In genomic region chr3:116927918-116928317, GRCh38 we compare ENCODE assay signal across 22 cellular contexts.
DNase-seq lines count a peak whose midpoint lies in the region; ATAC-seq and TF ChIP-seq lines count a peak whose summit lies in the region.
"Had no signal": no experiment of that assay in that cellular context is flagged by ENCODE, and none has a peak within 500 bp of the region (broad histone marks: within the 10 kb centered on the region; RNA-seq: fewer than 3 reads in every experiment).

No MANE protein-coding gene starts in this region.

- TF ChIP-seq CTCF in GM23338 (conservative IDR thresholded peaks at IDR 0.05; ENCODE audit: low read depth in 2 of 2): no peak
- TF ChIP-seq CTCF in endodermal cell (conservative IDR thresholded peaks at IDR 0.05): no peak
- no peak for TF ChIP-seq CTCF in GM10266 (IDR thresholded peaks at IDR 0.05; ENCODE audit: control insufficient read depth, insufficient read depth, low read depth, missing control alignments)

- H3K9me2 ChIP-seq in GM23338 (ENCODE audit: insufficient read depth): peaks cover 3% of the 10 kb centered on the region; the same call in 1 of the 2 replicates

- no peak overlapping the region for H4K91ac ChIP-seq in mesenchymal stem cell (ENCODE audit: low read length)

- H3K4me3 ChIP-seq in GM23338 (no peak overlapping the region), endodermal cell (ENCODE audit: low read length) (no peak overlapping the region), mesenchymal stem cell (ENCODE audit: insufficient read depth in 1 of 2, low read depth in 1 of 2, low read length in 2 of 2) (no peak overlapping the region)
- H3K4me3 ChIP-seq: A549; BLaER1 treated with 17β-estradiol and CSF1 and Interleukin-3, amounts not matched to agents 10 nM and 100 nM; GM23248; HAP-1 had no signal

- H3K9me3 ChIP-seq in endodermal cell (ENCODE audit: control insufficient read depth, low read length) (peaks cover 7% of the 10 kb centered on the region), mesenchymal stem cell (ENCODE audit: control insufficient read depth, low read length) (no peaks in the 10 kb centered on the region)
- H3K9me3 ChIP-seq: A549, BE2C, HAP-1 had no signal

- H3K4me1 Mint-ChIP-seq in GM23338 (peaks cover 2% of the 10 kb centered on the region; the same call in 2 of the 3 replicates), endodermal cell (peaks cover 13% of the 10 kb centered on the region)
- H3K4me1 Mint-ChIP-seq: CD14-positive monocyte; CD8-positive, alpha-beta memory T cell had no signal

- no peaks in the 10 kb centered on the region for H3K27me3 Mint-ChIP-seq in GM23338 (ENCODE audit: insufficient read depth, low read depth, poor library complexity)
- no peaks in the 10 kb centered on the region for H3K27me3 Mint-ChIP-seq in endodermal cell (ENCODE audit: insufficient read depth)
- H3K27me3 Mint-ChIP-seq: CD4-positive, alpha-beta T cell; CD8-positive, alpha-beta memory T cell had no signal

- 59 to 85% methylated on average over 4 of the region's 4 CpGs for WGBS in endodermal cell (ENCODE audit: insufficient coverage in 1 of 2, insufficient read length in 1 of 2), 2 experiments
- WGBS in mesenchymal stem cell: 100% methylated on average over 4 of the region's 4 CpGs

- peak overlapping the region in 1 of 2 experiments; percentile 52 for H3K18ac ChIP-seq in mesenchymal stem cell (ENCODE audit: low read depth in 1 of 2, low read length in 2 of 2)

- H3K27me3 ChIP-seq in GM23338 (ENCODE audit: insufficient read depth) (no peaks in the 10 kb centered on the region), endodermal cell (ENCODE audit: control insufficient read depth, insufficient read depth, low read length, poor library complexity, severe bottlenecking) (no peaks in the 10 kb centered on the region), mesenchymal stem cell (ENCODE audit: control insufficient read depth in 1 of 2, insufficient read depth in 1 of 2, low read length in 2 of 2) (no peaks in the 10 kb centered on the region)
- H3K27me3 ChIP-seq: BE2C; BLaER1 treated with 17β-estradiol and CSF1 and Interleukin-3, amounts not matched to agents 10 nM and 100 nM had no signal

- H2AK5ac ChIP-seq in mesenchymal stem cell (ENCODE audit: low read length, severe bottlenecking): no peak overlapping the region

- no peaks in the 10 kb centered on the region for H3K79me1 ChIP-seq in mesenchymal stem cell (replicated peaks; ENCODE audit: low read length, poor library complexity, severe bottlenecking)

- no peak overlapping the region for H4K8ac ChIP-seq in mesenchymal stem cell (ENCODE audit: low read length)

- H2BK5ac ChIP-seq in mesenchymal stem cell (ENCODE audit: low read depth, low read length, poor library complexity, severe bottlenecking): no peak overlapping the region

- no peak overlapping the region for H3K4me3 Mint-ChIP-seq in GM23338
- no peak overlapping the region for H3K4me3 Mint-ChIP-seq in endodermal cell
- H3K4me3 Mint-ChIP-seq: CD14-positive monocyte; CD4-positive, alpha-beta T cell; CD8-positive, alpha-beta memory T cell; HFFc6 had no signal

- no peak overlapping the region for H3K9ac ChIP-seq in endodermal cell (ENCODE audit: extremely low read depth, low read length, poor library complexity, severe bottlenecking)
- H3K9ac ChIP-seq in mesenchymal stem cell (ENCODE audit: low read length): no peak overlapping the region
- H3K9ac ChIP-seq: BLaER1 treated with 17β-estradiol and CSF1 and Interleukin-3, amounts not matched to agents 10 nM and 100 nM; GM23248 had no signal

- no peak overlapping the region for H3K27ac ChIP-seq in GM23338 (ENCODE audit: low read depth)
- no peak overlapping the region for H3K27ac ChIP-seq in endodermal cell (ENCODE audit: low read depth, low read length)
- no peak overlapping the region for H3K27ac ChIP-seq in mesenchymal stem cell (ENCODE audit: low read length, poor library complexity, severe bottlenecking)
- H3K27ac ChIP-seq: A549; BLaER1 treated with 17β-estradiol and CSF1 and Interleukin-3, amounts not matched to agents 10 nM and 100 nM; GM23248 had no signal

- H3K23ac ChIP-seq in mesenchymal stem cell (ENCODE audit: low read length in 2 of 2): no peak overlapping the region

- DNase-seq in GM23338 (ENCODE audit: low spot score): peak; percentile 20
- DNase-seq in endodermal cell: peak; percentile 60
- DNase-seq in mesenchymal stem cell: no peak
- no peak for DNase-seq in KG1 (lab: John Stamatoyannopoulos, UW)
- DNase-seq in GM10266 (ENCODE audit: extremely low spot score): no peak
- DNase-seq: 8988T; ACHN; AML-193; BE2C; CD4-positive, alpha-beta T cell; CD8-positive, alpha-beta memory T cell; DMS 273 treated with DMSO at 0.1 percent for 48 hours; DMS79; EL; GF-D8; GM23248; HFFc6 had no signal

- H2AFZ ChIP-seq in GM23338 (no peak overlapping the region), mesenchymal stem cell (ENCODE audit: low read depth, low read length) (no peak overlapping the region)
- H2AFZ ChIP-seq: GM23248 had no signal

- H4K20me1 ChIP-seq in GM23338 (replicated peaks; ENCODE audit: insufficient read depth): no peaks in the 10 kb centered on the region
- H4K20me1 ChIP-seq: BLaER1 treated with 17β-estradiol and CSF1 and Interleukin-3, amounts not matched to agents 10 nM and 100 nM had no signal

- H3K36me3 Mint-ChIP-seq in GM23338 (ENCODE audit: low read depth) (peaks cover 10% of the 10 kb centered on the region; the same call in 1 of the 3 replicates), endodermal cell (ENCODE audit: low read depth) (no peaks in the 10 kb centered on the region)
- H3K36me3 Mint-ChIP-seq: CD14-positive monocyte; CD8-positive, alpha-beta memory T cell had no signal

- H3K14ac ChIP-seq in mesenchymal stem cell (ENCODE audit: low read length in 2 of 2): no peak overlapping the region

- no peaks in the 10 kb centered on the region for H3K79me2 ChIP-seq in GM23338 (replicated peaks; ENCODE audit: insufficient read depth)

- H3K4me2 ChIP-seq in GM23338: no peak overlapping the region
- no peak overlapping the region for H3K4me2 ChIP-seq in mesenchymal stem cell (ENCODE audit: low read length, poor library complexity, severe bottlenecking)
- H3K4me2 ChIP-seq: A549; BLaER1 treated with 17β-estradiol and CSF1 and Interleukin-3, amounts not matched to agents 10 nM and 100 nM had no signal

- H3K9me3 Mint-ChIP-seq in GM23338 (peaks cover 29% of the 10 kb centered on the region), endodermal cell (peaks cover 27% of the 10 kb centered on the region)

- no peak overlapping the region for H2BK120ac ChIP-seq in mesenchymal stem cell (ENCODE audit: low read depth, low read length)

- H3K36me3 ChIP-seq in GM23338 (ENCODE audit: insufficient read depth) (no peaks in the 10 kb centered on the region), endodermal cell (ENCODE audit: control insufficient read depth, insufficient read depth, low read length) (no peaks in the 10 kb centered on the region), mesenchymal stem cell (ENCODE audit: control insufficient read depth in 1 of 2, insufficient read depth in 2 of 2, low read depth in 1 of 2, low read length in 2 of 2) (peaks cover 0 to 2% of the 10 kb centered on the region in 2 experiments)
- H3K36me3 ChIP-seq: BE2C; BLaER1 treated with 17β-estradiol and CSF1 and Interleukin-3, amounts not matched to agents 10 nM and 100 nM; HAP-1 had no signal

- peak overlapping the region; percentile 54 for H2BK15ac ChIP-seq in mesenchymal stem cell (ENCODE audit: low read depth, poor library complexity, severe bottlenecking)

- no peaks in the 10 kb centered on the region for H3F3A ChIP-seq in GM23338 (replicated peaks; ENCODE audit: low read depth)

- H3K27ac Mint-ChIP-seq in GM23338: no peak overlapping the region
- H3K27ac Mint-ChIP-seq in endodermal cell: no peak overlapping the region
- H3K27ac Mint-ChIP-seq: CD14-positive monocyte; CD4-positive, alpha-beta T cell; CD8-positive, alpha-beta memory T cell; HFFc6 had no signal

- H3K4ac ChIP-seq in mesenchymal stem cell (ENCODE audit: low read depth in 1 of 2, low read length in 2 of 2): peak overlapping the region in 1 of 2 experiments; percentile 15

- peak overlapping the region in 1 of 2 experiments; percentile 39 for H2BK12ac ChIP-seq in mesenchymal stem cell (ENCODE audit: low read length in 2 of 2)

- H3K4me1 ChIP-seq in GM23338 (ENCODE audit: insufficient read depth) (no peaks in the 10 kb centered on the region), endodermal cell (ENCODE audit: control insufficient read depth, insufficient read depth, low read length) (peaks cover 8% of the 10 kb centered on the region), mesenchymal stem cell (ENCODE audit: control insufficient read depth, insufficient read depth, low read depth, low read length) (peaks cover 1% of the 10 kb centered on the region)
- H3K4me1 ChIP-seq: A549, HAP-1 had no signal

- ATAC-seq in GM23338: no peak
- ATAC-seq in HG02588 (IDR thresholded peaks at IDR 0.05; ENCODE audit: unreplicated experiment): no peak
- ATAC-seq: A549 had no signal

TF ChIP-seq in GM23338, 12 proteins besides CTCF, POLR2A, EP300 and RAD21 (continues in another document):
- no peak for TF ChIP-seq ZNF114 (CRISPR knock-in tag; IDR thresholded peaks at IDR 0.05)
- no peak for TF ChIP-seq NANOG (IDR thresholded peaks at IDR 0.05; ENCODE audit: borderline replicate concordance)
- TF ChIP-seq ETS1 (IDR thresholded peaks at IDR 0.05): no peak
- TF ChIP-seq ZNF331 (CRISPR knock-in tag; IDR thresholded peaks at IDR 0.05; ENCODE audit: low read depth): no peak
- no peak for TF ChIP-seq CREB1 (CRISPR knock-in tag; IDR thresholded peaks at IDR 0.05; ENCODE audit: low read depth)
- TF ChIP-seq POLR2AphosphoS5 (IDR thresholded peaks at IDR 0.05; ENCODE audit: low read depth): no peak
- TF ChIP-seq JUNB (IDR thresholded peaks at IDR 0.05; ENCODE audit: unreplicated experiment): no peak

Comparison
In these comparisons a context has a peak if more than half of its experiments do, and no peak if none do; other contexts are left out.
1. DNase-seq: peak in GM23338 (single experiment) and endodermal cell (single experiment); none in mesenchymal stem cell (single experiment), KG1 (single experiment) and GM10266 (single experiment).